7 cellular contexts compared by ENCODE assay signal in genomic region chr13:45426056-45426806, GRCh38. TPM values are rescaled to one million over a fixed set of nuclear protein-coding genes. Genes with fewer than 3 reads are reported as not detected.
DNase-seq lines count a peak whose midpoint lies in the region; ATAC-seq and TF ChIP-seq lines count a peak whose summit lies in the region.
"Not testable (repeated sequence)": the region's sequence is repeated elsewhere in the genome, so short reads cannot be mapped to it uniquely, and the experiment has no call there.

No MANE protein-coding gene starts in this region.

- not testable (repeated sequence) for H3F3A ChIP-seq in Loucy (ENCODE audit: low read depth)

- TF ChIP-seq CTCF in Loucy (conservative IDR thresholded peaks at IDR 0.05; ENCODE audit: low read length); WTC11 (IDR thresholded peaks at IDR 0.05); psoas muscle (IDR thresholded peaks at IDR 0.05): not testable (repeated sequence)

- H3K79me2 ChIP-seq in Loucy (ENCODE audit: insufficient read depth, low read length): not testable (repeated sequence)

- H3K4me3 ChIP-seq in Loucy (ENCODE audit: low read length, poor library complexity, severe bottlenecking); psoas muscle: not testable (repeated sequence)

- H3K9me3 ChIP-seq in Loucy (ENCODE audit: insufficient read depth, low read depth, low read length); psoas muscle: not testable (repeated sequence)

- H3K4me1 Mint-ChIP-seq in WTC11; central memory CD8-positive, alpha-beta T cell; memory B cell: not testable (repeated sequence)

- H3K4me3 Mint-ChIP-seq in WTC11; central memory CD8-positive, alpha-beta T cell; memory B cell: not testable (repeated sequence)

- 75 to 82% (median 78%) methylated on average over 16 of the region's 16 CpGs for WGBS in psoas muscle, 3 donors

- H3K9me2 ChIP-seq in Loucy (replicated peaks; ENCODE audit: low read depth, low read length): not testable (repeated sequence)

- H2AFZ ChIP-seq in Loucy (ENCODE audit: low read length): peak overlapping the region; percentile 31

- intact Hi-C loops in psoas muscle (cut with DNase I): not testable (repeated sequence)

- not testable (repeated sequence) for H3K9me3 Mint-ChIP-seq in WTC11; central memory CD8-positive, alpha-beta T cell; memory B cell

- H3K4me2 ChIP-seq in Loucy (ENCODE audit: low read depth, low read length, poor library complexity, severe bottlenecking): not testable (repeated sequence)

- not testable (repeated sequence) for H3K9ac ChIP-seq in Loucy (ENCODE audit: low read depth, low read length, poor library complexity, severe bottlenecking)

- H4K20me1 ChIP-seq in Loucy (ENCODE audit: insufficient read depth, low read length, poor library complexity, severe bottlenecking): not testable (repeated sequence)

- not testable (repeated sequence) for H3K4me1 ChIP-seq in Loucy (ENCODE audit: insufficient read depth, low read length, poor library complexity, severe bottlenecking); psoas muscle

- DNase-seq in GF-D8 (lab: John Stamatoyannopoulos, UW): peak; percentile 19
- DNase-seq in NCI-H82 (lab: John Stamatoyannopoulos, UW): peak; percentile 72
- DNase-seq in WTC11 (ENCODE audit: low spot score); central memory CD8-positive, alpha-beta T cell (ENCODE audit: low spot score in 2 of 2); psoas muscle: not testable (repeated sequence)
- DNase-seq in memory B cell (ENCODE audit: low spot score in 2 of 2): peak in 1 of 2 donors; percentile 9

- CTCF ChIA-PET in WTC11 (lab: Charles Lee): interaction anchor here (0.6 to 1.0 kb wide), 2 partner anchors 11 to 32 kb away, joined by 3 to 4 read pairs; no protein-coding TSS in a partner anchor

- not testable (repeated sequence) for H3K36me3 Mint-ChIP-seq in WTC11; central memory CD8-positive, alpha-beta T cell (ENCODE audit: insufficient read depth); memory B cell

- H3K27ac Mint-ChIP-seq in WTC11; central memory CD8-positive, alpha-beta T cell (ENCODE audit: low read depth); memory B cell: not testable (repeated sequence)

- POLR2A ChIA-PET in WTC11 (lab: Charles Lee): interaction anchor here (0.6 kb wide), 1 partner anchor 169 kb away, joined by 3 read pairs; no protein-coding TSS in a partner anchor

- not testable (repeated sequence) for H3K27me3 Mint-ChIP-seq in WTC11 (ENCODE audit: low read depth); central memory CD8-positive, alpha-beta T cell; memory B cell

- not testable (repeated sequence) for ATAC-seq in WTC11
- ATAC-seq in central memory CD8-positive, alpha-beta T cell (replicated peaks; ENCODE audit: extremely low read depth, poor library complexity, severe bottlenecking): peak; percentile 14
- ATAC-seq in memory B cell (ENCODE audit: low read depth) (peak; percentile 91), psoas muscle (peak in 1 of 4 donors; percentile 45)

- H3K36me3 ChIP-seq in Loucy (ENCODE audit: insufficient read depth, low read length); psoas muscle (ENCODE audit: insufficient read depth in 1 of 2, low read depth in 1 of 2): not testable (repeated sequence)

- not testable (repeated sequence) for H3K27me3 ChIP-seq in Loucy (ENCODE audit: insufficient read depth, low read length, poor library complexity, severe bottlenecking); psoas muscle (ENCODE audit: insufficient read depth in 3 of 3, low read length in 2 of 3)

- H3K27ac ChIP-seq in psoas muscle: peak overlapping the region; percentile 56

TF ChIP-seq in WTC11, 78 proteins besides CTCF, POLR2A, EP300 and RAD21:
- peak; percentile 73; the same call in 1 of the 2 replicates for TF ChIP-seq HMGA2 (CRISPR knock-in tag; IDR thresholded peaks at IDR 0.05)

RNA-seq across cellular contexts. Expression of gene SLC25A30, which starts 8.1 kb away (rescaled TPM):
- total RNA-seq in WTC11 (2021) (8.2 to 9.8 TPM (median 8.6 TPM) in 3 replicates), psoas muscle (10 to 100 TPM; 21.7 to 69.8 (median 53.4) TPM)
- polyA plus RNA-seq in psoas muscle: 10 to 100 TPM in 2 of 3 donors, 1 to 10 TPM in 1; 6.2 to 42.8 (median 19.3) TPM

RNA-seq across cellular contexts. Expression of gene COG3, which starts 38.5 kb away (rescaled TPM):
- total RNA-seq in WTC11 (2021) (17.0 to 21.6 TPM (median 19.6 TPM) in 3 replicates), psoas muscle (10 to 100 TPM; 10.1 to 18.5 (median 13.8) TPM)
- polyA plus RNA-seq in psoas muscle: 10 to 100 TPM in 2 of 3 donors, 1 to 10 TPM in 1; 7.5 to 19.1 (median 13.2) TPM
